In the genomic region with DNA sequence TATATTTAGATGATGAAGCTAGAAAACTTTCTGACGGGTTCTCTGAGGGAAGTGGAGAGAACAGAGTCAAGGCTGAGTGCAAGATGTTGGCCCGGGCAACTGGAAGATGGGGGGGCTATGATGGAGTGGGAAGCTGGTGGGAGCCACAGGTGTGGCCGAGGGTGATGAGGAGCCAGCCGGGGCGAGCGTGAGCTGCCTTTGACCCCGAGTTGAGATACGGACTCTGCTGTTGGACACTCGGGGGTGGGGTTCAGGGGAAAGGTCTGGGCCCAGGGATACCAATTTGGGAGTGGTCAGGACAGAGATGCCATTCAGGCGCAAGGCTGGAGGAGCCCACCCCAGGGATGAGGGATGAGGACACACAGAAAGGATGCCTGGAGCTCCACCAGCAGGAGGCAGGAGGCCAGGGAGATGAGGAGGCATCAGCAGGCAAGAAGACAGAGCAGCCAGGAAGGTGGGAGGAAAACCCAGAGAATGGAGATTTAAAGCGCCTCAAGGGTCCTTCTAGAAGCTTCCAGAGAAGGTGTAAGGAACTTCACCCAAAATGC, we compare ENCODE assay signal across 1 cellular context.
TF ChIP-seq lines count a peak whose summit lies in the region.

No MANE protein-coding gene starts in this region.

TF ChIP-seq in HCT116, 20 proteins besides CTCF, POLR2A, EP300 and RAD21:
- no peak for TF ChIP-seq EZH2phosphoT487 (IDR thresholded peaks at IDR 0.05; ENCODE audit: borderline replicate concordance)
- TF ChIP-seq, protein P1, sequence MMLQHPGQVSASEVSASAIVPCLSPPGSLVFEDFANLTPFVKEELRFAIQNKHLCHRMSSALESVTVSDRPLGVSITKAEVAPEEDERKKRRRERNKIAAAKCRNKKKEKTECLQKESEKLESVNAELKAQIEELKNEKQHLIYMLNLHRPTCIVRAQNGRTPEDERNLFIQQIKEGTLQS (IDR thresholded peaks at IDR 0.05), result no peak
- TF ChIP-seq, protein P2, sequence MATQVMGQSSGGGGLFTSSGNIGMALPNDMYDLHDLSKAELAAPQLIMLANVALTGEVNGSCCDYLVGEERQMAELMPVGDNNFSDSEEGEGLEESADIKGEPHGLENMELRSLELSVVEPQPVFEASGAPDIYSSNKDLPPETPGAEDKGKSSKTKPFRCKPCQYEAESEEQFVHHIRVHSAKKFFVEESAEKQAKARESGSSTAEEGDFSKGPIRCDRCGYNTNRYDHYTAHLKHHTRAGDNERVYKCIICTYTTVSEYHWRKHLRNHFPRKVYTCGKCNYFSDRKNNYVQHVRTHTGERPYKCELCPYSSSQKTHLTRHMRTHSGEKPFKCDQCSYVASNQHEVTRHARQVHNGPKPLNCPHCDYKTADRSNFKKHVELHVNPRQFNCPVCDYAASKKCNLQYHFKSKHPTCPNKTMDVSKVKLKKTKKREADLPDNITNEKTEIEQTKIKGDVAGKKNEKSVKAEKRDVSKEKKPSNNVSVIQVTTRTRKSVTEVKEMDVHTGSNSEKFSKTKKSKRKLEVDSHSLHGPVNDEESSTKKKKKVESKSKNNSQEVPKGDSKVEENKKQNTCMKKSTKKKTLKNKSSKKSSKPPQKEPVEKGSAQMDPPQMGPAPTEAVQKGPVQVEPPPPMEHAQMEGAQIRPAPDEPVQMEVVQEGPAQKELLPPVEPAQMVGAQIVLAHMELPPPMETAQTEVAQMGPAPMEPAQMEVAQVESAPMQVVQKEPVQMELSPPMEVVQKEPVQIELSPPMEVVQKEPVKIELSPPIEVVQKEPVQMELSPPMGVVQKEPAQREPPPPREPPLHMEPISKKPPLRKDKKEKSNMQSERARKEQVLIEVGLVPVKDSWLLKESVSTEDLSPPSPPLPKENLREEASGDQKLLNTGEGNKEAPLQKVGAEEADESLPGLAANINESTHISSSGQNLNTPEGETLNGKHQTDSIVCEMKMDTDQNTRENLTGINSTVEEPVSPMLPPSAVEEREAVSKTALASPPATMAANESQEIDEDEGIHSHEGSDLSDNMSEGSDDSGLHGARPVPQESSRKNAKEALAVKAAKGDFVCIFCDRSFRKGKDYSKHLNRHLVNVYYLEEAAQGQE (IDR thresholded peaks at IDR 0.05; ENCODE audit: low read depth), result no peak
- TF ChIP-seq, protein P3, sequence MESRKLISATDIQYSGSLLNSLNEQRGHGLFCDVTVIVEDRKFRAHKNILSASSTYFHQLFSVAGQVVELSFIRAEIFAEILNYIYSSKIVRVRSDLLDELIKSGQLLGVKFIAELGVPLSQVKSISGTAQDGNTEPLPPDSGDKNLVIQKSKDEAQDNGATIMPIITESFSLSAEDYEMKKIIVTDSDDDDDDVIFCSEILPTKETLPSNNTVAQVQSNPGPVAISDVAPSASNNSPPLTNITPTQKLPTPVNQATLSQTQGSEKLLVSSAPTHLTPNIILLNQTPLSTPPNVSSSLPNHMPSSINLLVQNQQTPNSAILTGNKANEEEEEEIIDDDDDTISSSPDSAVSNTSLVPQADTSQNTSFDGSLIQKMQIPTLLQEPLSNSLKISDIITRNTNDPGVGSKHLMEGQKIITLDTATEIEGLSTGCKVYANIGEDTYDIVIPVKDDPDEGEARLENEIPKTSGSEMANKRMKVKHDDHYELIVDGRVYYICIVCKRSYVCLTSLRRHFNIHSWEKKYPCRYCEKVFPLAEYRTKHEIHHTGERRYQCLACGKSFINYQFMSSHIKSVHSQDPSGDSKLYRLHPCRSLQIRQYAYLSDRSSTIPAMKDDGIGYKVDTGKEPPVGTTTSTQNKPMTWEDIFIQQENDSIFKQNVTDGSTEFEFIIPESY (IDR thresholded peaks at IDR 0.05; ENCODE audit: extremely low read depth, insufficient replicate concordance, low read length), result no peak
- no peak for TF ChIP-seq SIN3A (IDR thresholded peaks at IDR 0.05; ENCODE audit: low read depth)
- no peak for TF ChIP-seq CBX3 (IDR thresholded peaks at IDR 0.05; ENCODE audit: low read depth)
- TF ChIP-seq EZH2 (IDR thresholded peaks at IDR 0.05), result no peak
- TF ChIP-seq ZFX (IDR thresholded peaks at IDR 0.05), result no peak
- no peak for TF ChIP-seq SRF (IDR thresholded peaks at IDR 0.05; ENCODE audit: low read depth)
- no peak for TF ChIP-seq CEBPB (IDR thresholded peaks at IDR 0.05; ENCODE audit: low read depth)
- TF ChIP-seq TCF7L2 (IDR thresholded peaks at IDR 0.05; ENCODE audit: borderline replicate concordance, extremely low read depth, insufficient read depth, insufficient read length), result no peak
- no peak for TF ChIP-seq SP1 (IDR thresholded peaks at IDR 0.05; ENCODE audit: low read depth)
- TF ChIP-seq, protein P4, sequence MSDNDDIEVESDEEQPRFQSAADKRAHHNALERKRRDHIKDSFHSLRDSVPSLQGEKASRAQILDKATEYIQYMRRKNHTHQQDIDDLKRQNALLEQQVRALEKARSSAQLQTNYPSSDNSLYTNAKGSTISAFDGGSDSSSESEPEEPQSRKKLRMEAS (IDR thresholded peaks at IDR 0.05), result no peak
- TF ChIP-seq EGR1 (IDR thresholded peaks at IDR 0.05; ENCODE audit: low read depth), result no peak
- no peak for TF ChIP-seq ZNF274 (IDR thresholded peaks at IDR 0.05; ENCODE audit: low read depth, low read length)
- no peak for TF ChIP-seq ELF1 (IDR thresholded peaks at IDR 0.05; ENCODE audit: borderline replicate concordance, low read depth)
- no peak for TF ChIP-seq JUND (IDR thresholded peaks at IDR 0.05)
- TF ChIP-seq FOSL1 (IDR thresholded peaks at IDR 0.05; ENCODE audit: low read depth), result no peak
- TF ChIP-seq POLR2AphosphoS5 (IDR thresholded peaks at IDR 0.05; ENCODE audit: low read depth, low read length), result no peak
